1 cellular context compared by ENCODE assay signal in genomic region chr1:211260161-211261107, GRCh38.
TF ChIP-seq lines count a peak whose summit lies in the region.

No MANE protein-coding gene starts in this region.

TF ChIP-seq in SK-N-SH treated with all-trans-retinoic acid at 6 μM for 48 hours, 23 proteins besides CTCF, POLR2A, EP300 and RAD21 (continued from another document):
- no peak for TF ChIP-seq PATZ1 (CRISPR knock-in tag; IDR thresholded peaks at IDR 0.05; ENCODE audit: borderline replicate concordance)
- TF ChIP-seq ZFP30 (CRISPR knock-in tag; IDR thresholded peaks at IDR 0.05): no peak
- TF ChIP-seq ZFP3 (CRISPR knock-in tag; IDR thresholded peaks at IDR 0.05): no peak
- TF ChIP-seq TOX (CRISPR knock-in tag; IDR thresholded peaks at IDR 0.05; ENCODE audit: borderline replicate concordance): no peak
- TF ChIP-seq ZC3H10 (CRISPR knock-in tag; IDR thresholded peaks at IDR 0.05): no peak
- no peak for TF ChIP-seq ARNTL (CRISPR knock-in tag; IDR thresholded peaks at IDR 0.05; ENCODE audit: borderline replicate concordance, low read depth)
- TF ChIP-seq ISL1 (CRISPR knock-in tag; IDR thresholded peaks at IDR 0.05): no peak
- TF ChIP-seq RARB (CRISPR knock-in tag; IDR thresholded peaks at IDR 0.05): no peak
- no peak for TF ChIP-seq CSRNP3 (CRISPR knock-in tag; IDR thresholded peaks at IDR 0.05)
- no peak for TF ChIP-seq BACH2 (CRISPR knock-in tag; IDR thresholded peaks at IDR 0.05; ENCODE audit: borderline replicate concordance)
